In genomic region chr6:142146828-142147662, GRCh38 we compare ENCODE assay signal across 1 cellular context.
TF ChIP-seq lines count a peak whose summit lies in the region.

Gene NMBR, minus strand, starts transcription at chr6:142147122. Its CDS starts 58,464 bp downstream, at chr6:142088658.
Gene VTA1, plus strand, starts transcription at chr6:142147263. Its CDS starts 25 bp downstream, at chr6:142147288.

TF ChIP-seq in K562, 482 proteins besides CTCF, POLR2A, EP300 and RAD21 (continued from another document and continues in another):
- TF ChIP-seq ZNF398 (CRISPR knock-in tag; IDR thresholded peaks at IDR 0.05) (no peak), KHSRP (IDR thresholded peaks at IDR 0.05) (no peak), ZNF165 (CRISPR knock-in tag; IDR thresholded peaks at IDR 0.05; ENCODE audit: borderline replicate concordance) (no peak), HNRNPLL (IDR thresholded peaks at IDR 0.05; ENCODE audit: low read depth, low read length, poor library complexity, severe bottlenecking) (peak; percentile 75), ZNF124 (CRISPR knock-in tag; IDR thresholded peaks at IDR 0.05) (no peak), NCOA6 (IDR thresholded peaks at IDR 0.05) (no peak), ELF4 (CRISPR knock-in tag; IDR thresholded peaks at IDR 0.05) (peak; percentile 68; the same call in 1 of the 2 replicates), ZNF212 (CRISPR knock-in tag; IDR thresholded peaks at IDR 0.05) (no peak), KDM4B (IDR thresholded peaks at IDR 0.05; ENCODE audit: borderline replicate concordance in 2 of 2, low read depth in 1 of 2) (peak in 1 of 2 experiments; percentile 90; a peak in 1 of 4 replicates), PHTF2 (CRISPR knock-in tag; IDR thresholded peaks at IDR 0.05) (no peak), HOXB6 (CRISPR knock-in tag; IDR thresholded peaks at IDR 0.05; ENCODE audit: borderline replicate concordance) (no peak), THRAP3 (IDR thresholded peaks at IDR 0.05; ENCODE audit: borderline replicate concordance) (peak; percentile 65; the same call in 1 of the 2 replicates), NUFIP1 (IDR thresholded peaks at IDR 0.05; ENCODE audit: partially characterized antibody) (no peak), BDP1 (IDR thresholded peaks at IDR 0.05; ENCODE audit: insufficient read depth, insufficient read length) (no peak), MYNN (IDR thresholded peaks at IDR 0.05) (peak; percentile 83; the same call in 1 of the 2 replicates), MYNN (CRISPR knock-in tag; IDR thresholded peaks at IDR 0.05) (no peak), U2AF2 (optimal IDR thresholded peaks at IDR 0.05; ENCODE audit: low read depth, low read length) (no peak), CTBP1 (IDR thresholded peaks at IDR 0.05; ENCODE audit: borderline replicate concordance) (peak; percentile 88), SIRT6 (IDR thresholded peaks at IDR 0.05; ENCODE audit: low read depth, low read length) (no peak), CCNT2 (IDR thresholded peaks at IDR 0.05; ENCODE audit: borderline replicate concordance, extremely low read depth, insufficient read length, low read depth, low read length) (peak; percentile 67), MCM7 (IDR thresholded peaks at IDR 0.05) (peak in 1 of 2 experiments; percentile 89; a peak in 1 of 4 replicates), ZKSCAN1 (IDR thresholded peaks at IDR 0.05; ENCODE audit: low read depth, low read length) (peak; percentile 83), ZNF57 (CRISPR knock-in tag; IDR thresholded peaks at IDR 0.05) (peak; percentile 37; the same call in 1 of the 2 replicates), RB1 (IDR thresholded peaks at IDR 0.05; ENCODE audit: low read depth) (peak; percentile 95), BCOR (IDR thresholded peaks at IDR 0.05) (peak; percentile 73), YY1 (IDR thresholded peaks at IDR 0.05; ENCODE audit: borderline replicate concordance in 1 of 3, control insufficient read depth in 1 of 3, extremely low read depth in 1 of 3, insufficient read depth in 3 of 3, insufficient read length in 1 of 3, insufficient replicate concordance in 2 of 3, low read depth in 1 of 3, low read length in 2 of 3) (peak; percentile 65 to 92 (median 88)), ZC3H11A (IDR thresholded peaks at IDR 0.05; ENCODE audit: low read depth, low read length) (no peak), GATAD2A (IDR thresholded peaks at IDR 0.05) (no peak), DPF2 (IDR thresholded peaks at IDR 0.05) (peak; percentile 60; the same call in 1 of the 2 replicates), KDM1A (IDR thresholded peaks at IDR 0.05) (no peak), TEAD2 (tag; IDR thresholded peaks at IDR 0.05) (no peak), ZNF830 (CRISPR knock-in tag; IDR thresholded peaks at IDR 0.05) (no peak), POLR3A (IDR thresholded peaks at IDR 0.05; ENCODE audit: borderline replicate concordance, extremely low read depth, insufficient read depth, insufficient read length) (no peak), TAF15 (IDR thresholded peaks at IDR 0.05; ENCODE audit: low read depth, low read length) (no peak), RBM34 (IDR thresholded peaks at IDR 0.05; ENCODE audit: borderline replicate concordance, insufficient read depth, low read length) (no peak), CBFA2T3 (IDR thresholded peaks at IDR 0.05) (peak; percentile 10; the same call in 1 of the 2 replicates), CHD4 (IDR thresholded peaks at IDR 0.05; ENCODE audit: insufficient read depth, insufficient replicate concordance, low read depth, low read length, poor library complexity, severe bottlenecking) (no peak)
- TF ChIP-seq, protein P1, sequence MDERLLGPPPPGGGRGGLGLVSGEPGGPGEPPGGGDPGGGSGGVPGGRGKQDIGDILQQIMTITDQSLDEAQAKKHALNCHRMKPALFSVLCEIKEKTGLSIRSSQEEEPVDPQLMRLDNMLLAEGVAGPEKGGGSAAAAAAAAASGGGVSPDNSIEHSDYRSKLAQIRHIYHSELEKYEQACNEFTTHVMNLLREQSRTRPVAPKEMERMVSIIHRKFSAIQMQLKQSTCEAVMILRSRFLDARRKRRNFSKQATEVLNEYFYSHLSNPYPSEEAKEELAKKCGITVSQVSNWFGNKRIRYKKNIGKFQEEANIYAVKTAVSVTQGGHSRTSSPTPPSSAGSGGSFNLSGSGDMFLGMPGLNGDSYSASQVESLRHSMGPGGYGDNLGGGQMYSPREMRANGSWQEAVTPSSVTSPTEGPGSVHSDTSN (CRISPR knock-in tag; IDR thresholded peaks at IDR 0.05; ENCODE audit: low read depth) = no peak
- TF ChIP-seq, protein P1 (tag; conservative IDR thresholded peaks at IDR 0.05; ENCODE audit: low read depth) = no peak
- TF ChIP-seq, protein P2, sequence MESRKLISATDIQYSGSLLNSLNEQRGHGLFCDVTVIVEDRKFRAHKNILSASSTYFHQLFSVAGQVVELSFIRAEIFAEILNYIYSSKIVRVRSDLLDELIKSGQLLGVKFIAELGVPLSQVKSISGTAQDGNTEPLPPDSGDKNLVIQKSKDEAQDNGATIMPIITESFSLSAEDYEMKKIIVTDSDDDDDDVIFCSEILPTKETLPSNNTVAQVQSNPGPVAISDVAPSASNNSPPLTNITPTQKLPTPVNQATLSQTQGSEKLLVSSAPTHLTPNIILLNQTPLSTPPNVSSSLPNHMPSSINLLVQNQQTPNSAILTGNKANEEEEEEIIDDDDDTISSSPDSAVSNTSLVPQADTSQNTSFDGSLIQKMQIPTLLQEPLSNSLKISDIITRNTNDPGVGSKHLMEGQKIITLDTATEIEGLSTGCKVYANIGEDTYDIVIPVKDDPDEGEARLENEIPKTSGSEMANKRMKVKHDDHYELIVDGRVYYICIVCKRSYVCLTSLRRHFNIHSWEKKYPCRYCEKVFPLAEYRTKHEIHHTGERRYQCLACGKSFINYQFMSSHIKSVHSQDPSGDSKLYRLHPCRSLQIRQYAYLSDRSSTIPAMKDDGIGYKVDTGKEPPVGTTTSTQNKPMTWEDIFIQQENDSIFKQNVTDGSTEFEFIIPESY (CRISPR knock-in tag; IDR thresholded peaks at IDR 0.05) = peak; percentile 69
- TF ChIP-seq, protein P3, sequence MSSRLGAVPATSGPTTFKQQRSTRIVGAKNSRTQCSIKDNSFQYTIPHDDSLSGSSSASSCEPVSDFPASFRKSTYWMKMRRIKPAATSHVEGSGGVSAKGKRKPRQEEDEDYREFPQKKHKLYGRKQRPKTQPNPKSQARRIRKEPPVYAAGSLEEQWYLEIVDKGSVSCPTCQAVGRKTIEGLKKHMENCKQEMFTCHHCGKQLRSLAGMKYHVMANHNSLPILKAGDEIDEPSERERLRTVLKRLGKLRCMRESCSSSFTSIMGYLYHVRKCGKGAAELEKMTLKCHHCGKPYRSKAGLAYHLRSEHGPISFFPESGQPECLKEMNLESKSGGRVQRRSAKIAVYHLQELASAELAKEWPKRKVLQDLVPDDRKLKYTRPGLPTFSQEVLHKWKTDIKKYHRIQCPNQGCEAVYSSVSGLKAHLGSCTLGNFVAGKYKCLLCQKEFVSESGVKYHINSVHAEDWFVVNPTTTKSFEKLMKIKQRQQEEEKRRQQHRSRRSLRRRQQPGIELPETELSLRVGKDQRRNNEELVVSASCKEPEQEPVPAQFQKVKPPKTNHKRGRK (tag; IDR thresholded peaks at IDR 0.05) = no peak
- TF ChIP-seq, protein P4, sequence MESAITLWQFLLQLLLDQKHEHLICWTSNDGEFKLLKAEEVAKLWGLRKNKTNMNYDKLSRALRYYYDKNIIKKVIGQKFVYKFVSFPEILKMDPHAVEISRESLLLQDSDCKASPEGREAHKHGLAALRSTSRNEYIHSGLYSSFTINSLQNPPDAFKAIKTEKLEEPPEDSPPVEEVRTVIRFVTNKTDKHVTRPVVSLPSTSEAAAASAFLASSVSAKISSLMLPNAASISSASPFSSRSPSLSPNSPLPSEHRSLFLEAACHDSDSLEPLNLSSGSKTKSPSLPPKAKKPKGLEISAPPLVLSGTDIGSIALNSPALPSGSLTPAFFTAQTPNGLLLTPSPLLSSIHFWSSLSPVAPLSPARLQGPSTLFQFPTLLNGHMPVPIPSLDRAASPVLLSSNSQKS (CRISPR knock-in tag; IDR thresholded peaks at IDR 0.05) = no peak
- TF ChIP-seq, protein P5, sequence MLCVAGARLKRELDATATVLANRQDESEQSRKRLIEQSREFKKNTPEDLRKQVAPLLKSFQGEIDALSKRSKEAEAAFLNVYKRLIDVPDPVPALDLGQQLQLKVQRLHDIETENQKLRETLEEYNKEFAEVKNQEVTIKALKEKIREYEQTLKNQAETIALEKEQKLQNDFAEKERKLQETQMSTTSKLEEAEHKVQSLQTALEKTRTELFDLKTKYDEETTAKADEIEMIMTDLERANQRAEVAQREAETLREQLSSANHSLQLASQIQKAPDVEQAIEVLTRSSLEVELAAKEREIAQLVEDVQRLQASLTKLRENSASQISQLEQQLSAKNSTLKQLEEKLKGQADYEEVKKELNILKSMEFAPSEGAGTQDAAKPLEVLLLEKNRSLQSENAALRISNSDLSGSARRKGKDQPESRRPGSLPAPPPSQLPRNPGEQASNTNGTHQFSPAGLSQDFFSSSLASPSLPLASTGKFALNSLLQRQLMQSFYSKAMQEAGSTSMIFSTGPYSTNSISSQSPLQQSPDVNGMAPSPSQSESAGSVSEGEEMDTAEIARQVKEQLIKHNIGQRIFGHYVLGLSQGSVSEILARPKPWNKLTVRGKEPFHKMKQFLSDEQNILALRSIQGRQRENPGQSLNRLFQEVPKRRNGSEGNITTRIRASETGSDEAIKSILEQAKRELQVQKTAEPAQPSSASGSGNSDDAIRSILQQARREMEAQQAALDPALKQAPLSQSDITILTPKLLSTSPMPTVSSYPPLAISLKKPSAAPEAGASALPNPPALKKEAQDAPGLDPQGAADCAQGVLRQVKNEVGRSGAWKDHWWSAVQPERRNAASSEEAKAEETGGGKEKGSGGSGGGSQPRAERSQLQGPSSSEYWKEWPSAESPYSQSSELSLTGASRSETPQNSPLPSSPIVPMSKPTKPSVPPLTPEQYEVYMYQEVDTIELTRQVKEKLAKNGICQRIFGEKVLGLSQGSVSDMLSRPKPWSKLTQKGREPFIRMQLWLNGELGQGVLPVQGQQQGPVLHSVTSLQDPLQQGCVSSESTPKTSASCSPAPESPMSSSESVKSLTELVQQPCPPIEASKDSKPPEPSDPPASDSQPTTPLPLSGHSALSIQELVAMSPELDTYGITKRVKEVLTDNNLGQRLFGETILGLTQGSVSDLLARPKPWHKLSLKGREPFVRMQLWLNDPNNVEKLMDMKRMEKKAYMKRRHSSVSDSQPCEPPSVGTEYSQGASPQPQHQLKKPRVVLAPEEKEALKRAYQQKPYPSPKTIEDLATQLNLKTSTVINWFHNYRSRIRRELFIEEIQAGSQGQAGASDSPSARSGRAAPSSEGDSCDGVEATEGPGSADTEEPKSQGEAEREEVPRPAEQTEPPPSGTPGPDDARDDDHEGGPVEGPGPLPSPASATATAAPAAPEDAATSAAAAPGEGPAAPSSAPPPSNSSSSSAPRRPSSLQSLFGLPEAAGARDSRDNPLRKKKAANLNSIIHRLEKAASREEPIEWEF (CRISPR knock-in tag; IDR thresholded peaks at IDR 0.05) = no peak
- TF ChIP-seq, protein P6, sequence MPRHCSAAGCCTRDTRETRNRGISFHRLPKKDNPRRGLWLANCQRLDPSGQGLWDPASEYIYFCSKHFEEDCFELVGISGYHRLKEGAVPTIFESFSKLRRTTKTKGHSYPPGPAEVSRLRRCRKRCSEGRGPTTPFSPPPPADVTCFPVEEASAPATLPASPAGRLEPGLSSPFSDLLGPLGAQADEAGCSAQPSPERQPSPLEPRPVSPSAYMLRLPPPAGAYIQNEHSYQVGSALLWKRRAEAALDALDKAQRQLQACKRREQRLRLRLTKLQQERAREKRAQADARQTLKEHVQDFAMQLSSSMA (CRISPR knock-in tag; IDR thresholded peaks at IDR 0.05) = no peak
- TF ChIP-seq, protein P7, sequence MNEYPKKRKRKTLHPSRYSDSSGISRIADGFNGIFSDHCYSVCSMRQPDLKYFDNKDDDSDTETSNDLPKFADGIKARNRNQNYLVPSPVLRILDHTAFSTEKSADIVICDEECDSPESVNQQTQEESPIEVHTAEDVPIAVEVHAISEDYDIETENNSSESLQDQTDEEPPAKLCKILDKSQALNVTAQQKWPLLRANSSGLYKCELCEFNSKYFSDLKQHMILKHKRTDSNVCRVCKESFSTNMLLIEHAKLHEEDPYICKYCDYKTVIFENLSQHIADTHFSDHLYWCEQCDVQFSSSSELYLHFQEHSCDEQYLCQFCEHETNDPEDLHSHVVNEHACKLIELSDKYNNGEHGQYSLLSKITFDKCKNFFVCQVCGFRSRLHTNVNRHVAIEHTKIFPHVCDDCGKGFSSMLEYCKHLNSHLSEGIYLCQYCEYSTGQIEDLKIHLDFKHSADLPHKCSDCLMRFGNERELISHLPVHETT (CRISPR knock-in tag; conservative IDR thresholded peaks at IDR 0.05 in 1 of 2, IDR thresholded peaks at IDR 0.05 in 1 of 2) = no peak
- TF ChIP-seq, protein P8, sequence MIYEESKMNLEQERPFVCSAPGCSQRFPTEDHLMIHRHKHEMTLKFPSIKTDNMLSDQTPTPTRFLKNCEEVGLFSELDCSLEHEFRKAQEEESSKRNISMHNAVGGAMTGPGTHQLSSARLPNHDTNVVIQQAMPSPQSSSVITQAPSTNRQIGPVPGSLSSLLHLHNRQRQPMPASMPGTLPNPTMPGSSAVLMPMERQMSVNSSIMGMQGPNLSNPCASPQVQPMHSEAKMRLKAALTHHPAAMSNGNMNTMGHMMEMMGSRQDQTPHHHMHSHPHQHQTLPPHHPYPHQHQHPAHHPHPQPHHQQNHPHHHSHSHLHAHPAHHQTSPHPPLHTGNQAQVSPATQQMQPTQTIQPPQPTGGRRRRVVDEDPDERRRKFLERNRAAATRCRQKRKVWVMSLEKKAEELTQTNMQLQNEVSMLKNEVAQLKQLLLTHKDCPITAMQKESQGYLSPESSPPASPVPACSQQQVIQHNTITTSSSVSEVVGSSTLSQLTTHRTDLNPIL (CRISPR knock-in tag; IDR thresholded peaks at IDR 0.05) = no peak
